Comparison of ENCODE assay signal across 1 cellular context in genomic region chr14:102192840-102193502, GRCh38.
TF ChIP-seq lines count a peak whose summit lies in the region.

No MANE protein-coding gene starts in this region.

TF ChIP-seq in HepG2, 621 proteins besides CTCF, POLR2A, EP300 and RAD21:
- TF ChIP-seq ZUFSP (CRISPR knock-in tag; IDR thresholded peaks at IDR 0.05; ENCODE audit: borderline replicate concordance) (no peak), KDM2A (CRISPR knock-in tag; IDR thresholded peaks at IDR 0.05; ENCODE audit: borderline replicate concordance, low read depth) (no peak), ZNF749 (CRISPR knock-in tag; IDR thresholded peaks at IDR 0.05; ENCODE audit: borderline replicate concordance) (no peak), ZBTB38 (CRISPR knock-in tag; IDR thresholded peaks at IDR 0.05) (peak; percentile 63; the same call in 1 of the 2 replicates), MAFK (conservative IDR thresholded peaks at IDR 0.05 in 1 of 2, IDR thresholded peaks at IDR 0.05 in 1 of 2; ENCODE audit: low read length in 2 of 2) (peak; percentile 4 to 51; a peak in 2 of 4 replicates)
TF ChIP-seq in HepG2: peak in this region for 2.
